ENCODE assay signal across 8 cellular contexts in the genomic region with DNA sequence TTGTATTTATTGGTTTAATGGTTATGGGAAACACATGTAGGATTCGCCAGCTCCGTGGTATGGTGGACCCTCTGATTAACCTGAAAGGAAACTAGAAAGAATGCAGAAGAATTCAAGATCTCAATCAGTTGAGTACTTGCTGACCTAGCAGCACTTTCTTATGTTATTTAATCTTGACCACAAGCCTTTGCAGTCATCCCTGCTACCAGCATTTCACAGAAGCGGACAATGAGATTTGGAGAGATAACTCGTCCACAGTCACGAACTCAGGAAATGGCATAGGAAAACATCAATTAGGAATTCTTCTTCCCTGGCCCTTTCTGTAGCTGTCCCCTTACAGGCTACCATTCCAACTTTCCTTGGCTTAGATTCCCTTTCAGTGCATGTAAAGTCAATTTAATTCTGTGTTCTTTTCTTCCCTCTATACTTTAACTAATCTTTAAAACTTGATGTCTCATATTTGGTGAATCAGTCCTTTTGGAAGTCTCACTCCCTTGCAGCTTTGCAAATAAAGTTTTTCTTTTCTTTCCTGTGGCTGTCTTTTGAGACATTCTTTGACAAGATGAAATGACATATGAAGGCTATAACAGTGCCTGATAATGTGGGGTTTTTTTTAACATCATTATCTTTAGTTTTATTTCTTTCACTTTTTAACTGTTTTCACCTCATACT. TPM values are rescaled to one million over a fixed set of nuclear protein-coding genes. Genes with fewer than 3 reads are reported as not detected.
DNase-seq lines count a peak whose midpoint lies in the region; ATAC-seq and TF ChIP-seq lines count a peak whose summit lies in the region.

No MANE protein-coding gene starts in this region.

- peaks cover 12 to 23% (median 14%) of the 10 kb centered on the region in 5 donors for H3K27me3 Mint-ChIP-seq in naive thymus-derived CD8-positive, alpha-beta T cell

- peak; percentile 63 for DNase-seq in MM.1S
- DNase-seq in coronary artery (ENCODE audit: low spot score) = no peak
- no peak for DNase-seq in naive thymus-derived CD8-positive, alpha-beta T cell
- DNase-seq in SW 1271 (lab: John Stamatoyannopoulos, UW) = no peak
- no peak for DNase-seq in H7
- no peak for DNase-seq in Right ventricle myocardium superior
- DNase-seq in aorta = no peak

- H3K9me3 ChIP-seq in BLaER1 (no peaks in the 10 kb centered on the region), MM.1S (replicated peaks; ENCODE audit: insufficient read depth, low read length) (no peaks in the 10 kb centered on the region), aorta (ENCODE audit: control insufficient read depth, low read length) (no peaks in the 10 kb centered on the region)

- H3K36me3 ChIP-seq in BLaER1 (no peaks in the 10 kb centered on the region), MM.1S (replicated peaks; ENCODE audit: insufficient read depth, low read length) (no peaks in the 10 kb centered on the region), H7 (replicated peaks; ENCODE audit: control insufficient read depth, insufficient read depth, low read length) (no peaks in the 10 kb centered on the region), aorta (ENCODE audit: control insufficient read depth in 1 of 2, insufficient read depth in 2 of 2, low read length in 1 of 2) (no peaks in the 10 kb centered on the region)

- H3K27me3 ChIP-seq in BLaER1 = no peaks in the 10 kb centered on the region
- H3K27me3 ChIP-seq in MM.1S (replicated peaks; ENCODE audit: insufficient read depth, low read length) = no peaks in the 10 kb centered on the region
- H3K27me3 ChIP-seq in H7 (ENCODE audit: control insufficient read depth, insufficient read depth, low read length) = no peaks in the 10 kb centered on the region
- H3K27me3 ChIP-seq in aorta (ENCODE audit: control insufficient read depth in 1 of 2, insufficient read depth in 2 of 2, low read length in 1 of 2) = no peaks in the 10 kb centered on the region

- H4K20me1 ChIP-seq in BLaER1 = peaks cover 23% of the 10 kb centered on the region
- H4K20me1 ChIP-seq in MM.1S (ENCODE audit: insufficient read depth, low read length) = no peaks in the 10 kb centered on the region

- peaks cover 43% of the 10 kb centered on the region for H3F3A ChIP-seq in MM.1S (ENCODE audit: insufficient read depth, low read length)

- ATAC-seq in naive thymus-derived CD8-positive, alpha-beta T cell = no peak
- no peak for ATAC-seq in Right ventricle myocardium superior (ENCODE audit: poor library complexity)
- ATAC-seq in aorta (ENCODE audit: low FRiP score) = no peak

- H3K4me1 ChIP-seq in BLaER1 (peaks cover 61% of the 10 kb centered on the region), MM.1S (ENCODE audit: low read length) (peaks cover 30% of the 10 kb centered on the region), aorta (ENCODE audit: control insufficient read depth in 1 of 2, insufficient read depth in 2 of 2, low read length in 2 of 2) (peaks cover 3 to 4% of the 10 kb centered on the region in 2 donors)

- TF ChIP-seq CTCF in MM.1S (IDR thresholded peaks at IDR 0.05; ENCODE audit: low read length) (no peak), coronary artery (IDR thresholded peaks at IDR 0.05) (no peak)

- peaks cover 33% of the 10 kb centered on the region for H3K79me2 ChIP-seq in MM.1S (ENCODE audit: low read length)

- H3K4me3 ChIP-seq in BLaER1 (no peak overlapping the region), MM.1S (ENCODE audit: low read length) (peak overlapping the region; percentile 59), coronary artery (peak overlapping the region; percentile 50), H7 (ENCODE audit: insufficient read depth, low read depth, low read length) (no peak overlapping the region), aorta (ENCODE audit: low read length in 2 of 2) (no peak overlapping the region)

- H2AFZ ChIP-seq in MM.1S (ENCODE audit: low read length) = 0 out of 2 replicates have a peak overlapping the region, but pooled peaks have one; percentile 10

- H3K27ac Mint-ChIP-seq in naive thymus-derived CD8-positive, alpha-beta T cell = peak overlapping the region in 2 of 10 donors; percentile 27 to 51

- H3K9me2 ChIP-seq in MM.1S (replicated peaks; ENCODE audit: insufficient read depth, low read length) = no peaks in the 10 kb centered on the region

- no peaks in the 10 kb centered on the region for H3K36me3 Mint-ChIP-seq in naive thymus-derived CD8-positive, alpha-beta T cell

- H3K4me1 Mint-ChIP-seq in naive thymus-derived CD8-positive, alpha-beta T cell = peaks cover 12 to 35% (median 28%) of the 10 kb centered on the region in 4 donors

- H3K9ac ChIP-seq in BLaER1 (no peak overlapping the region; the same call in 1 of the 2 replicates), MM.1S (ENCODE audit: low read length) (peak overlapping the region; percentile 67)

- H3K4me3 Mint-ChIP-seq in naive thymus-derived CD8-positive, alpha-beta T cell = peak overlapping the region in 7 of 10 donors; percentile 52 to 96 (median 86)

- intact Hi-C loops in Right ventricle myocardium superior (cut with DNase I) = no loop called here
- intact Hi-C loops in aorta (cut with DNase I) = loop anchor here in 1 of 2 donors (2.0 kb wide), 1 partner anchor 36 kb away; no protein-coding TSS in a partner anchor

- H3K4me2 ChIP-seq in BLaER1 (peak overlapping the region; percentile 87), MM.1S (ENCODE audit: low read depth, low read length) (peak overlapping the region; percentile 94)

- no peaks in the 10 kb centered on the region for H3K9me3 Mint-ChIP-seq in naive thymus-derived CD8-positive, alpha-beta T cell

- POLR2A ChIA-PET in naive thymus-derived CD8-positive, alpha-beta T cell (lab: Charles Lee) = no interaction called here

- 24 to 27% methylated on average over 5 of the region's 5 CpGs for WGBS in aorta, 2 donors

- H3K27ac ChIP-seq in BLaER1 = peak overlapping the region; percentile 56; the same call in 1 of the 2 replicates
- H3K27ac ChIP-seq in MM.1S (ENCODE audit: low read length) = peak overlapping the region; percentile 71; the same call in 1 of the 2 replicates
- H3K27ac ChIP-seq in coronary artery = peak overlapping the region; percentile 64 to 83
- H3K27ac ChIP-seq in aorta (ENCODE audit: low read depth in 1 of 2, low read length in 2 of 2) = no peak overlapping the region

RNA-seq across cellular contexts. Expression of gene SLC44A1, which starts 1.3 kb away (rescaled TPM):
- 1 to 10 TPM; 8.2 to 9.4 TPM for total RNA-seq in naive thymus-derived CD8-positive, alpha-beta T cell
- polyA plus RNA-seq in naive thymus-derived CD8-positive, alpha-beta T cell = 10 to 100 TPM; 12.2 to 16.8 (median 14.3) TPM
- total RNA-seq in H7 (2014; rRNA removed; shearing (Covaris generic)) = 30.8 and 35.8 TPM in 2 replicates
- total RNA-seq in Right ventricle myocardium superior (13.5 TPM), aorta (10 to 100 TPM; 37.3 to 46.6 TPM)
- 10 to 100 TPM; 11.4 to 23.6 TPM for polyA plus RNA-seq in aorta

Comparison
In these comparisons a context has a peak if more than half of its experiments do, and no peak if none do; other contexts are left out.
1. H3K27ac ChIP-seq: peak in BLaER1 (single experiment), MM.1S (single experiment) and coronary artery (2 of 2); none in aorta (0 of 2).
2. H3K4me3 ChIP-seq: peak in MM.1S (single experiment) and coronary artery (single experiment); none in BLaER1 (single experiment), H7 (single experiment) and aorta (0 of 2).